ENCODE assay signal across 9 cellular contexts in the genomic region with DNA sequence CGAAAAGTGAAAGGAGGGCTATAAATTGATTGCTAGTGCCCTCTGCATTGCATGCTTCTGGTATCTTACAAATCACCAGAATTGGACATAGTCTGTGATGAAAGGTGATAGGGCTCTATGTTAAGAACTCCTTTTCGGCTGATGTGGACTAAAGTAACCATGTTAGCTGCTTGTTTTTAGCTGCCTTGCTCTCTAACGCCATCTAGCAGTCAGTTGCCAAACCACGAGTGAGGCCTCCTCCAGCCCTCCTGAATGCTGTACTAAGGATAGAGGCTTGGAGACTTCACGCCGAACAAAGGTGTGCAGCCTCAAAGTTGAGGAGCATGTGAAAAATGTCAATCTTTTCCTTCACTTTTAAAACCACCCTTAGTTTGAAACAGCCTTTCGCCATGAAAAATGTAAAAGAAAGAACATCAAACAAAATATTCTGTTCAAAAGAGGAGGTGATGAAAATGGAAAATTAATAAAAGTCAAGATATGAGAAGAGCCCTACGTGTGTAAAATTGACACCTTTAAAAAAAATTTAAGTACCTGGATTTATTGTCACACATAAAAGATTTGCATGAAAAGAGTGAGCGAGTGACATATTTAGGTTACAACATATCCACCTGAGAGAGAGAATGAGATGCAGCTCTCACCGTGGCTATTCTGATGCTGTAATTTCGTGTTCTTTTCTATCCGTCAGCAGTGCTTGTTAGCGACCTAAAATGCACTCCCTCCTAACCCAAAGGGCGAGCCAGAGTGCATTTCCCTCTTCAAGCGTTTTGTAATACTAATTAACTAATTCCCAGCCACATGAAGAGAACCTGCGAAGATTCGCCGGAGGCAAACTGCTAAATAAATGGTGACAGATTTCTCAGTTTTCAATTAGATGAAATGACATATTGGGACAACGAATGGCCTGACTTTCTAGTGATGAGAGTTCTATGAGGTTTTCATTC. TPM values are rescaled to one million over a fixed set of nuclear protein-coding genes. Genes with fewer than 3 reads are reported as not detected.
DNase-seq lines count a peak whose midpoint lies in the region; ATAC-seq and TF ChIP-seq lines count a peak whose summit lies in the region.
"Had no signal": no experiment of that assay in that cellular context is flagged by ENCODE, and none has a peak within 500 bp of the region (broad histone marks: within the 10 kb centered on the region; RNA-seq: fewer than 3 reads in every experiment).

No MANE protein-coding gene starts in this region.

- no peak overlapping the region for H3K27ac Mint-ChIP-seq in chondrocyte (ENCODE audit: unreplicated experiment)

- H3K4me1 Mint-ChIP-seq in chondrocyte (ENCODE audit: low read depth): no peaks in the 10 kb centered on the region

- H3K4me3 Mint-ChIP-seq in chondrocyte (ENCODE audit: unreplicated experiment): no peak overlapping the region
- H3K4me3 Mint-ChIP-seq: naive B cell had no signal

- peak; percentile 35 for DNase-seq in AG08396 (ENCODE audit: low spot score)
- peak; percentile 69 for DNase-seq in NCI-H128 (lab: John Stamatoyannopoulos, UW; ENCODE audit: unreplicated experiment)
- DNase-seq in T-helper 9 cell: peak; percentile 1
- no peak for DNase-seq in chondrocyte (ENCODE audit: low spot score)
- no peak for DNase-seq in right lobe of liver
- DNase-seq in testis: peak; percentile 78
- DNase-seq: naive B cell had no signal

- intact Hi-C loops in right lobe of liver (cut with DNase I): no loop called here
- intact Hi-C loops in testis (cut with DNase I; ENCODE audit: low total_unique reads): no loop called here

- H3K27ac ChIP-seq in right lobe of liver (no peak overlapping the region), testis (no peak overlapping the region)

- TF ChIP-seq CTCF in chondrocyte (IDR thresholded peaks at IDR 0.05): peak; percentile 82
- TF ChIP-seq CTCF in right lobe of liver (IDR thresholded peaks at IDR 0.05): peak; percentile 31 to 56 (median 48)
- peak in 2 of 3 experiments; percentile 35 to 54 for TF ChIP-seq CTCF in testis (IDR thresholded peaks at IDR 0.05)

- H3K36me3 ChIP-seq in right lobe of liver (no peaks in the 10 kb centered on the region), testis (ENCODE audit: low read depth, missing control alignments) (no peaks in the 10 kb centered on the region)

- peaks cover 15% of the 10 kb centered on the region for H3K27me3 Mint-ChIP-seq in chondrocyte (ENCODE audit: low read depth)

- ATAC-seq in GM18505 (IDR thresholded peaks at IDR 0.05; ENCODE audit: unreplicated experiment): peak; percentile 89
- peak; percentile 92 for ATAC-seq in HG02884 (IDR thresholded peaks at IDR 0.05; ENCODE audit: unreplicated experiment)
- ATAC-seq in right lobe of liver: peak; percentile 68 to 76 (median 72)

- TF ChIP-seq POLR2A in GM18505 (IDR thresholded peaks at IDR 0.05; ENCODE audit: borderline replicate concordance, extremely low read depth, insufficient read depth, insufficient read length) (no peak), right lobe of liver (IDR thresholded peaks at IDR 0.05) (no peak), testis (IDR thresholded peaks at IDR 0.05) (no peak)

- no peaks in the 10 kb centered on the region for H3K9me3 Mint-ChIP-seq in chondrocyte (ENCODE audit: low read depth)
- H3K9me3 Mint-ChIP-seq: naive B cell had no signal

- H3K4me1 ChIP-seq in right lobe of liver (no peaks in the 10 kb centered on the region), testis (no peaks in the 10 kb centered on the region)

- WGBS in right lobe of liver (ENCODE audit: insufficient coverage, low coverage, low lambda C conversion rate, missing lambda C conversion rate): 43% methylated on average over 19 of the region's 19 CpGs
- WGBS in testis, 2 donors: 46 to 49% methylated on average over 19 of the region's 19 CpGs

- no peaks in the 10 kb centered on the region for H3K27me3 ChIP-seq in right lobe of liver
- H3K27me3 ChIP-seq in testis: no peaks in the 10 kb centered on the region

- no peaks in the 10 kb centered on the region for H3K36me3 Mint-ChIP-seq in chondrocyte (ENCODE audit: low read depth)
- H3K36me3 Mint-ChIP-seq: naive B cell had no signal

- no peaks in the 10 kb centered on the region for H3K9me3 ChIP-seq in right lobe of liver
- no peaks in the 10 kb centered on the region for H3K9me3 ChIP-seq in testis

- H3K4me3 ChIP-seq in right lobe of liver: no peak overlapping the region
- H3K4me3 ChIP-seq in testis: no peak overlapping the region

RNA-seq across cellular contexts. Expression of a gene that starts 8.0 kb away (rescaled TPM):
- total RNA-seq in chondrocyte: not detected in 3 replicates
- total RNA-seq in right lobe of liver: not detected
- under 1 TPM in 1 of 2 donors, not detected in 1; 0.08 TPM for total RNA-seq in testis
- polyA plus RNA-seq in testis (ENCODE audit: insufficient read depth, low read depth, low replicate concordance): not detected

Comparison
In these comparisons a context has a peak if more than half of its experiments do, and no peak if none do; other contexts are left out.
1. DNase-seq: peak in AG08396 (single experiment), NCI-H128 (single experiment), T-helper 9 cell (single experiment) and testis (single experiment); none in chondrocyte (single experiment) and right lobe of liver (0 of 3).
2. Peak in every context shown above with its lines, with median percentiles within 50 percentile points of each other: ATAC-seq and CTCF ChIP-seq.